8 cellular contexts compared by ENCODE assay signal in genomic region chr5:126684656-126685442, GRCh38.
DNase-seq lines count a peak whose midpoint lies in the region; ATAC-seq and TF ChIP-seq lines count a peak whose summit lies in the region.
"Not testable (repeated sequence)": the region's sequence is repeated elsewhere in the genome, so short reads cannot be mapped to it uniquely, and the experiment has no call there.

No MANE protein-coding gene starts in this region.

- H3K9me3 ChIP-seq in CD4-positive, CD25-positive, alpha-beta regulatory T cell (ENCODE audit: control insufficient read depth in 2 of 2, low read length in 2 of 2); endodermal cell (ENCODE audit: control insufficient read depth, low read length): not testable (repeated sequence)

- H3K27me3 Mint-ChIP-seq in CD4-positive, CD25-positive, alpha-beta regulatory T cell; activated T-helper 17 cell treated with anti-CD3 and anti-CD28 coated beads, Interleukin-2, amount 50 U/mL, for 72 hours; endodermal cell (ENCODE audit: insufficient read depth): not testable (repeated sequence)

- H3K4me3 Mint-ChIP-seq in CD4-positive, CD25-positive, alpha-beta regulatory T cell: peak overlapping the region in 3 of 4 donors; percentile 16 to 44 (median 37)
- peak overlapping the region; percentile 68 for H3K4me3 Mint-ChIP-seq in activated T-helper 17 cell treated with anti-CD3 and anti-CD28 coated beads, Interleukin-2, amount 50 U/mL, for 72 hours
- peak overlapping the region; percentile 21 for H3K4me3 Mint-ChIP-seq in endodermal cell

- peak in 1 of 3 donors; percentile 52 for DNase-seq in CD4-positive, CD25-positive, alpha-beta regulatory T cell
- DNase-seq in activated CD4-positive, CD25-positive, alpha-beta regulatory T cell treated with anti-CD3 and anti-CD28 coated beads, Interleukin-2, amount 50 U/mL, for 16 hours (ENCODE audit: low read depth, low spot score): peak; percentile 11
- DNase-seq in activated CD8-positive, alpha-beta memory T cell treated with anti-CD3 and anti-CD28 coated beads for 24 hours: peak; percentile 79
- DNase-seq in endodermal cell: peak; percentile 89
- DNase-seq in stimulated activated CD4-positive, alpha-beta T cell treated with anti-CD3 and anti-CD28 coated beads, Interleukin-1b, Interleukin-23, amount 100 ng/mL, for 4 hours (ENCODE audit: low read depth in 2 of 2): peak; percentile 37 to 46
- DNase-seq in stimulated activated CD8-positive, alpha-beta memory T cell treated with anti-CD3 and anti-CD28 coated beads, Interleukin-4, amount 100 ng/mL, for 24 hours (ENCODE audit: low read depth): peak; percentile 47

- not testable (repeated sequence) for TF ChIP-seq CTCF in endodermal cell (conservative IDR thresholded peaks at IDR 0.05)

- peaks cover 5 to 14% (median 6%) of the 10 kb centered on the region in 4 donors for H3K4me1 Mint-ChIP-seq in CD4-positive, CD25-positive, alpha-beta regulatory T cell
- not testable (repeated sequence) for H3K4me1 Mint-ChIP-seq in activated T-helper 17 cell treated with anti-CD3 and anti-CD28 coated beads, Interleukin-2, amount 50 U/mL, for 72 hours
- peaks cover 17% of the 10 kb centered on the region for H3K4me1 Mint-ChIP-seq in endodermal cell

- H3K4me3 ChIP-seq in CD4-positive, CD25-positive, alpha-beta regulatory T cell (ENCODE audit: low read depth, low read length); endodermal cell (ENCODE audit: low read length): not testable (repeated sequence)

- ATAC-seq in CD4-positive, CD25-positive, alpha-beta regulatory T cell (ENCODE audit: low read depth in 2 of 2): not testable (repeated sequence)
- peak; percentile 43 for ATAC-seq in HG02884 (IDR thresholded peaks at IDR 0.05; ENCODE audit: unreplicated experiment)
- ATAC-seq in activated T-helper 17 cell treated with anti-CD3 and anti-CD28 coated beads, Interleukin-2, amount 50 U/mL, for 72 hours (replicated peaks): peak; percentile 93

- H3K9ac ChIP-seq in endodermal cell (ENCODE audit: extremely low read depth, low read length, poor library complexity, severe bottlenecking): not testable (repeated sequence)

- H3K27ac ChIP-seq in CD4-positive, CD25-positive, alpha-beta regulatory T cell (ENCODE audit: insufficient read depth, low read length, poor library complexity, severe bottlenecking); endodermal cell (ENCODE audit: low read depth, low read length): not testable (repeated sequence)

- not testable (repeated sequence) for H3K9me3 Mint-ChIP-seq in CD4-positive, CD25-positive, alpha-beta regulatory T cell; activated T-helper 17 cell treated with anti-CD3 and anti-CD28 coated beads, Interleukin-2, amount 50 U/mL, for 72 hours; endodermal cell

- H3K27me3 ChIP-seq in CD4-positive, CD25-positive, alpha-beta regulatory T cell (ENCODE audit: control insufficient read depth, insufficient read depth, low read length); endodermal cell (ENCODE audit: control insufficient read depth, insufficient read depth, low read length, poor library complexity, severe bottlenecking): not testable (repeated sequence)

- not testable (repeated sequence) for H3K36me3 ChIP-seq in CD4-positive, CD25-positive, alpha-beta regulatory T cell (ENCODE audit: control insufficient read depth, insufficient read depth, low read length); endodermal cell (ENCODE audit: control insufficient read depth, insufficient read depth, low read length)

- H3K36me3 Mint-ChIP-seq in CD4-positive, CD25-positive, alpha-beta regulatory T cell; activated T-helper 17 cell treated with anti-CD3 and anti-CD28 coated beads, Interleukin-2, amount 50 U/mL, for 72 hours (ENCODE audit: low read depth); endodermal cell (ENCODE audit: low read depth): not testable (repeated sequence)

- WGBS in endodermal cell (ENCODE audit: insufficient coverage in 1 of 2, insufficient read length in 1 of 2), 2 experiments: 38 to 40% methylated on average over 4 to 13 of the region's 13 CpGs

- H3K4me1 ChIP-seq in CD4-positive, CD25-positive, alpha-beta regulatory T cell (ENCODE audit: control insufficient read depth, insufficient read depth, low read length, poor library complexity, severe bottlenecking); endodermal cell (ENCODE audit: control insufficient read depth, insufficient read depth, low read length): not testable (repeated sequence)

- H3K27ac Mint-ChIP-seq in CD4-positive, CD25-positive, alpha-beta regulatory T cell: peak overlapping the region in 1 of 3 donors; percentile 78
- H3K27ac Mint-ChIP-seq in activated T-helper 17 cell treated with anti-CD3 and anti-CD28 coated beads, Interleukin-2, amount 50 U/mL, for 72 hours: peak overlapping the region; percentile 89
- peak overlapping the region; percentile 83 for H3K27ac Mint-ChIP-seq in endodermal cell
